In the genomic region with DNA sequence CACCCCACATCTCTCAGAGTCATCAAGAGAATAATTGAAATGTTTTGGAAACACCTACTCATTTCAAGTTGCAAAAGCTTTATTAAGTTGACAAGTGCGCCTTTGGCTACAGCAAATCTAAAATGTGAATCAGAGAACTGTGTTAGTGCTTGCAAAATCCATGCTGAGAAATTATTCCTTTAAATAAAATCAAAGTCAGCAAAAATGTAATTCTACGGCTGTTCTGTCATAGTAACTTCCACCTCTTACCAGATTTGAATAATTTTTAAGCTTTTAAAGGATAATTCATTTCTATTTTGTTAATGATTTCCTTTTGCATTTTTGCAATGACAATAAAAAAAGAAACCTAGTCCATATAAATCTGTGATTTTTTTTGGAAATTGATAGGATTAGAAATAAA, we compare ENCODE assay signal across 33 cellular contexts.
"Had no signal": no experiment of that assay in that cellular context is flagged by ENCODE, and none has a peak within 500 bp of the region (broad histone marks: within the 10 kb centered on the region; RNA-seq: fewer than 3 reads in every experiment).

No MANE protein-coding gene starts in this region.

- H3K27ac Mint-ChIP-seq: activated B cell treated with CpG ODN at 0.5 μM for 24 hours; activated CD4-positive, alpha-beta memory T cell treated with anti-CD3 and anti-CD28 coated beads for 36 hours; activated naive CD8-positive, alpha-beta T cell treated with anti-CD3 and anti-CD28 coated beads for 36 hours; activated T-cell treated with anti-CD3 and anti-CD28 coated beads, Interleukin-2, amount 50 U/mL, for 72 hours; activated T-helper 17 cell treated with anti-CD3 and anti-CD28 coated beads, Interleukin-2, amount 50 U/mL, for 72 hours; T-helper 17 cell had no signal

- H3K4me3 Mint-ChIP-seq: activated B cell treated with CpG ODN at 0.5 μM for 24 hours; activated CD4-positive, alpha-beta memory T cell treated with anti-CD3 and anti-CD28 coated beads for 36 hours; activated naive CD8-positive, alpha-beta T cell treated with anti-CD3 and anti-CD28 coated beads for 36 hours; activated T-cell treated with anti-CD3 and anti-CD28 coated beads, Interleukin-2, amount 50 U/mL, for 72 hours; activated T-helper 17 cell treated with anti-CD3 and anti-CD28 coated beads, Interleukin-2, amount 50 U/mL, for 72 hours; central memory CD8-positive, alpha-beta T cell; T-helper 17 cell had no signal

- DNase-seq: activated B cell treated with CpG ODN at 0.5 μM for 24 hours; activated CD4-positive, alpha-beta memory T cell treated with anti-CD3 and anti-CD28 coated beads for 36 hours; activated CD4-positive, alpha-beta T cell treated with anti-CD3 and anti-CD28 coated beads for 4 hours; activated CD4-positive, alpha-beta T cell treated with anti-CD3 and anti-CD28 coated beads, Interleukin-2, amount 50 U/mL, for 1 hour; activated CD4-positive, CD25-positive, alpha-beta regulatory T cell treated with anti-CD3 and anti-CD28 coated beads, Interleukin-2, amount 50 U/mL, for 72 hours; activated CD8-positive, alpha-beta memory T cell treated with anti-CD3 and anti-CD28 coated beads, Interleukin-2, amount 50 U/mL, for 4 hours; activated effector memory CD4-positive, alpha-beta T cell treated with anti-CD3 and anti-CD28 coated beads, Interleukin-2, amount 50 U/mL, for 16 hours; activated naive CD4-positive, alpha-beta T cell; activated naive CD4-positive, alpha-beta T cell treated with anti-CD3 and anti-CD28 coated beads, Interleukin-2, amount 50 U/mL, for 16 hours; activated naive CD8-positive, alpha-beta T cell treated with anti-CD3 and anti-CD28 coated beads for 36 hours; activated T-cell treated with anti-CD3 and anti-CD28 coated beads for 4 hours; activated T-cell treated with anti-CD3 and anti-CD28 coated beads, Interleukin-2, amount 50 U/mL, for 72 hours; amniotic stem cell; aorta; brain microvascular endothelial cell; MM.1S; MV-4-11; NCI-H1092; NCI-H1436 treated with DMSO at 0.1 percent for 48 hours; NCI-H2029; NCI-H345; NCI-H524 treated with DMSO at 0.1 percent for 48 hours; SHP77; SJCRH30; T-helper 17 cell; T-helper 9 cell had no signal

- H3K27me3 ChIP-seq: brain microvascular endothelial cell, cardiac muscle cell, SJCRH30 had no signal

- H3K36me3 ChIP-seq: brain microvascular endothelial cell, cardiac muscle cell, SJCRH30 had no signal

- H3K9ac ChIP-seq: KMS-11 had no signal

- H3K27me3 Mint-ChIP-seq: activated B cell treated with CpG ODN at 0.5 μM for 24 hours; activated CD4-positive, alpha-beta memory T cell treated with anti-CD3 and anti-CD28 coated beads for 36 hours; activated naive CD8-positive, alpha-beta T cell treated with anti-CD3 and anti-CD28 coated beads for 36 hours; activated T-helper 17 cell treated with anti-CD3 and anti-CD28 coated beads, Interleukin-2, amount 50 U/mL, for 72 hours; central memory CD8-positive, alpha-beta T cell; T-helper 17 cell had no signal

- ATAC-seq: activated T-cell treated with anti-CD3 and anti-CD28 coated beads, Interleukin-2, amount 50 U/mL, for 72 hours; activated T-helper 17 cell treated with anti-CD3 and anti-CD28 coated beads, Interleukin-2, amount 50 U/mL, for 72 hours; Panc1; T-helper 17 cell had no signal

- H3K9me3 ChIP-seq: SJCRH30 had no signal

- H3K4me1 Mint-ChIP-seq: activated B cell treated with CpG ODN at 0.5 μM for 24 hours; activated naive CD8-positive, alpha-beta T cell treated with anti-CD3 and anti-CD28 coated beads for 36 hours; activated T-helper 17 cell treated with anti-CD3 and anti-CD28 coated beads, Interleukin-2, amount 50 U/mL, for 72 hours; central memory CD8-positive, alpha-beta T cell; T-helper 17 cell had no signal

- H3K4me3 ChIP-seq: cardiac muscle cell, SJCRH30, SK-N-MC had no signal

- H3K4me2 ChIP-seq: KMS-11 had no signal

- H3K9me3 Mint-ChIP-seq: activated B cell treated with CpG ODN at 0.5 μM for 24 hours; activated naive CD8-positive, alpha-beta T cell treated with anti-CD3 and anti-CD28 coated beads for 36 hours had no signal

- H3K4me1 ChIP-seq: SJCRH30 had no signal

- H3K27ac ChIP-seq: brain microvascular endothelial cell, cardiac muscle cell, KMS-11, SJCRH30, SK-N-MC, VCaP had no signal

- H3K36me3 Mint-ChIP-seq: activated CD4-positive, alpha-beta memory T cell treated with anti-CD3 and anti-CD28 coated beads for 36 hours; activated naive CD8-positive, alpha-beta T cell treated with anti-CD3 and anti-CD28 coated beads for 36 hours had no signal
